In genomic region chr15:49145651-49146609, GRCh38 we compare ENCODE assay signal across 8 cellular contexts. TPM values are rescaled to one million over a fixed set of nuclear protein-coding genes. Genes with fewer than 3 reads are reported as not detected.
DNase-seq lines count a peak whose midpoint lies in the region; ATAC-seq, FAIRE-seq and TF ChIP-seq lines count a peak whose summit lies in the region.

No MANE protein-coding gene starts in this region.

- DNase-seq in CD8-positive, alpha-beta T cell: peak in 3 of 7 experiments; percentile 16 to 22 (median 21)
- DNase-seq in OCI-M1 (lab: John Stamatoyannopoulos, UW) (peak; percentile 81), bronchial epithelial cell (ENCODE audit: low read depth) (peak; percentile 71), left lobe of liver (ENCODE audit: low spot score) (no peak), ureter (ENCODE audit: low spot score) (no peak)

- H3K4me1 ChIP-seq in CD8-positive, alpha-beta T cell (ENCODE audit: insufficient read depth, low read length): peaks cover 28% of the 10 kb centered on the region

- no peaks in the 10 kb centered on the region for H3K9me3 Mint-ChIP-seq in CD8-positive, alpha-beta T cell

- no peaks in the 10 kb centered on the region for H3K27me3 Mint-ChIP-seq in CD8-positive, alpha-beta T cell (ENCODE audit: low read depth)

- intact Hi-C loops in CD8-positive, alpha-beta T cell (cut with DNase I, micrococcal nuclease): loop anchor here (1.0 kb wide), 1 partner anchor 285 kb away; no protein-coding TSS in a partner anchor

- peaks cover 47% of the 10 kb centered on the region for H3K4me1 Mint-ChIP-seq in CD8-positive, alpha-beta T cell (ENCODE audit: low read depth)

- H3K36me3 ChIP-seq in CD8-positive, alpha-beta T cell (ENCODE audit: insufficient read depth, low read length): peaks cover 24% of the 10 kb centered on the region
- H3K36me3 ChIP-seq in bronchial epithelial cell (ENCODE audit: control insufficient read depth, insufficient read depth, low read length): peaks cover 6% of the 10 kb centered on the region

- H3K27ac ChIP-seq in CD8-positive, alpha-beta T cell (ENCODE audit: low read depth, low read length): no peak overlapping the region

- CTCF ChIA-PET in CD8-positive, alpha-beta T cell (lab: Charles Lee): interaction anchor here (0.7 to 2.9 kb wide), 9 partner anchors 9 to 288 kb away, joined by 3 to 22 read pairs (median 4); partner anchors contain the start of genes COPS2, EID1 and GALK2

- no peaks in the 10 kb centered on the region for H3K9me3 ChIP-seq in CD8-positive, alpha-beta T cell (ENCODE audit: low read length)

- no peak for ATAC-seq in CD8-positive, alpha-beta T cell
- peak; percentile 47 for ATAC-seq in GM18858 (IDR thresholded peaks at IDR 0.05; ENCODE audit: unreplicated experiment)
- ATAC-seq in left lobe of liver: peak; percentile 77
- ATAC-seq in HG03025 (IDR thresholded peaks at IDR 0.05; ENCODE audit: low FRiP score, unreplicated experiment): no peak
- ATAC-seq in GM21717 (IDR thresholded peaks at IDR 0.05; ENCODE audit: unreplicated experiment): no peak

- TF ChIP-seq CTCF in CD8-positive, alpha-beta T cell (IDR thresholded peaks at IDR 0.05): peak; percentile 70
- TF ChIP-seq CTCF in bronchial epithelial cell (IDR thresholded peaks at IDR 0.05; ENCODE audit: insufficient read depth, low read length, severe bottlenecking): peak; percentile 54

- no peaks in the 10 kb centered on the region for H3K27me3 ChIP-seq in CD8-positive, alpha-beta T cell (ENCODE audit: insufficient read depth, low read length)
- no peaks in the 10 kb centered on the region for H3K27me3 ChIP-seq in bronchial epithelial cell (ENCODE audit: control insufficient read depth, insufficient read depth, low read length)

- H3K4me3 ChIP-seq in CD8-positive, alpha-beta T cell (ENCODE audit: low read depth, low read length): no peak overlapping the region
- no peak overlapping the region for H3K4me3 ChIP-seq in bronchial epithelial cell (ENCODE audit: low read depth, low read length)

- no peak overlapping the region for H3K4me3 Mint-ChIP-seq in CD8-positive, alpha-beta T cell

- no peak for FAIRE-seq in bronchial epithelial cell (lab: Jason Lieb, UNC)

- peaks cover 50% of the 10 kb centered on the region for H3K36me3 Mint-ChIP-seq in CD8-positive, alpha-beta T cell

- H3K27ac Mint-ChIP-seq in CD8-positive, alpha-beta T cell: no peak overlapping the region

- POLR2A ChIA-PET in CD8-positive, alpha-beta T cell (lab: Charles Lee): no interaction called here

RNA-seq across cellular contexts. Expression of gene COPS2, which starts 9.5 kb away (rescaled TPM):
- 100 to 1,000 TPM; 147 to 159 TPM for total RNA-seq in CD8-positive, alpha-beta T cell
- total RNA-seq in bronchial epithelial cell (32.9 and 34.2 TPM in 2 replicates), left lobe of liver (23.5 TPM), ureter (70.8 TPM)

RNA-seq across cellular contexts. Expression of gene GALK2, which starts 24.1 kb away (rescaled TPM):
- 10 to 100 TPM in 1 of 2 experiments, 1 to 10 TPM in 1; 7.7 to 10.7 TPM for total RNA-seq in CD8-positive, alpha-beta T cell
- 51.2 and 67.9 TPM in 2 replicates for total RNA-seq in bronchial epithelial cell
- total RNA-seq in left lobe of liver: 29.7 TPM
- 37.7 TPM for total RNA-seq in ureter

Comparison
In these comparisons a context has a peak if more than half of its experiments do, and no peak if none do; other contexts are left out.
1. ATAC-seq: peak in GM18858 (single experiment) and left lobe of liver (single experiment); none in CD8-positive, alpha-beta T cell (single experiment), HG03025 (single experiment) and GM21717 (single experiment).
2. DNase-seq: peak in OCI-M1 (single experiment) and bronchial epithelial cell (single experiment); none in left lobe of liver (single experiment) and ureter (single experiment).